8 cellular contexts compared by ENCODE assay signal in the genomic region with DNA sequence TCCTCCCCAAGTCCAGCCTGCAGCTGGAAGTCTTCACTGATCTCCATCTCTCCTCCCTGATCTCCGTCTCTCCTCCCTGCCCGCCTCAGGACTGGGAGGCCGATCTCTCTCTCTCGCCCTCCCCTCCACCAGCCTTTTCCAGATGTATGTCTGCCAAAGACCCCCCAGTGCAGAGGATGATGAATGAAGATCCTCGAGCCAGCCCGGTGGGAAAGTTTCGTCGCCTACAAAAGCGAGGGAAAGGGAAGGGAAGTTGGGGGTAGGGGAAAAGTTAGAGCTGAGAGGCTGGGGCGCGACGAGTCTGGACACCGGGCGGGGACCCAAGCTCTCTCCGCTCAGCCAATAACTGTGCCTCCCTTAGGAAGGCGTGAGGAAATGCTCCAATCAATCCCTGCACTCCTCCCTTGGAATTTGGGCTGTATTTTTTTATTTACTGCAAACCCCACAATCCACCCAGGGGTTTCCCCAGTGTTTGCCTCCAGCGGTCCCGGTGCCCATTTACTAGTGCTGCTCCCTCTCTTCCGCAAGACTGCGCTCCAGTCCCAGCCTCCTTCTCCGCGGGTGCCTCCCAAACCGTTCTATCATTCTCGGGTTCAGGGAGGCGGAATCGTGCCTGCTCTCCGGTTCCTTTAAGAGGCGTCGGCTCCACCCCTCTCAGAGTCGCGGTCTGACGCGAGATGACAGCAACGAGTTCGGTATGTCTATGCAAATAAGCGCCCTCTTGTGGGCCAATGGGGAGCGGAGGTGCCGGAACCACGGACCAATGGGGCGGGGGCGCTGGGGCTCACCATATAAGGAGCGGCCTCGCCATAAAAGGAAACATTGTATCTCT. TPM values are rescaled to one million over a fixed set of nuclear protein-coding genes. Genes with fewer than 3 reads are reported as not detected.
A peak's percentile ranks its signal among the peaks of the same experiment; 100 is the strongest.
DNase-seq lines count a peak whose midpoint lies in the region; ATAC-seq, FAIRE-seq and TF ChIP-seq lines count a peak whose summit lies in the region.

A gene (plus strand): TSS at position 818 of the 832 bp plus-strand sequence. CDS start 388 bp downstream, outside the sequence.

- peak; percentile 54 for ATAC-seq in GM18867 (IDR thresholded peaks at IDR 0.05; ENCODE audit: unreplicated experiment)
- ATAC-seq in HG03135 (IDR thresholded peaks at IDR 0.05; ENCODE audit: unreplicated experiment) = peak; percentile 57

- H3K36me3 ChIP-seq in A673 (ENCODE audit: insufficient read depth, low read length, poor library complexity, severe bottlenecking) = peaks cover 11% of the 10 kb centered on the region
- peaks cover 3% of the 10 kb centered on the region for H3K36me3 ChIP-seq in bronchial epithelial cell (ENCODE audit: control insufficient read depth, insufficient read depth, low read length)
- H3K36me3 ChIP-seq in small intestine (ENCODE audit: control insufficient read depth in 2 of 2, insufficient read depth in 2 of 2, low read length in 2 of 2) = peaks cover 0 to under 1% of the 10 kb centered on the region in 2 donors

- BruUV-seq in A673 (replicated peaks; lab: Mats Ljungman, UMichigan) = no TSS peak

- TF ChIP-seq CTCF in A673 (conservative IDR thresholded peaks at IDR 0.05; ENCODE audit: low read depth, low read length) (no peak), VCaP (conservative IDR thresholded peaks at IDR 0.05) (no peak), bronchial epithelial cell (IDR thresholded peaks at IDR 0.05; ENCODE audit: insufficient read depth, low read length, severe bottlenecking) (no peak)

- POLR2A ChIA-PET in A673 (lab: Charles Lee; ENCODE audit: low non-redundant PET) = interaction anchor here (0.5 to 0.9 kb wide), 2 partner anchors 9 to 241 kb away, joined by 3 read pairs; no protein-coding TSS in a partner anchor

- FAIRE-seq in bronchial epithelial cell (lab: Jason Lieb, UNC) (no peak), small intestine (lab: Jason Lieb, UNC) (no peak)

- H3K27me3 ChIP-seq in A673 (replicated peaks; ENCODE audit: insufficient read depth, low read depth, low read length, poor library complexity) = no peaks in the 10 kb centered on the region
- no peaks in the 10 kb centered on the region for H3K27me3 ChIP-seq in bronchial epithelial cell (ENCODE audit: control insufficient read depth, insufficient read depth, low read length)
- no peaks in the 10 kb centered on the region for H3K27me3 ChIP-seq in small intestine (ENCODE audit: control insufficient read depth in 2 of 2, insufficient read depth in 2 of 2, low read length in 2 of 2)

- peak; percentile 100 for DNase-seq in A673 (ENCODE audit: low spot score)
- peak; percentile 97 for DNase-seq in NCI-H2196 treated with DMSO at 0.1 percent for 48 hours (lab: John Stamatoyannopoulos, UW; ENCODE audit: unreplicated experiment)
- DNase-seq in bronchial epithelial cell (ENCODE audit: low read depth) = peak; percentile 97
- peak; percentile 86 for DNase-seq in iPS-NIHi11 (ENCODE audit: low spot score)
- peak; percentile 100 for DNase-seq in small intestine

- H3K9me3 ChIP-seq in A673 (ENCODE audit: low read depth, low read length, poor library complexity, severe bottlenecking) = no peaks in the 10 kb centered on the region
- no peaks in the 10 kb centered on the region for H3K9me3 ChIP-seq in small intestine (ENCODE audit: control insufficient read depth, low read depth)

- CTCF ChIA-PET in A673 (lab: Charles Lee) = interaction anchor here (1.2 kb wide), 1 partner anchor 27 kb away, joined by 3 read pairs; no protein-coding TSS in a partner anchor

- H3K4me1 ChIP-seq in A673 (ENCODE audit: insufficient read depth, low read length, poor library complexity, severe bottlenecking) = peaks cover 27% of the 10 kb centered on the region
- peaks cover 5 to 7% of the 10 kb centered on the region in 2 donors for H3K4me1 ChIP-seq in small intestine (ENCODE audit: control insufficient read depth in 2 of 2, insufficient read depth in 1 of 2, low read depth in 1 of 2, low read length in 1 of 2)

- intact Hi-C loops in A673 (cut with micrococcal nuclease; ENCODE audit: unreplicated experiment) = loop anchor here (5.0 kb wide), 1 partner anchor 197 kb away; a partner anchor contains a TSS

- H3K27ac ChIP-seq in A673 (ENCODE audit: low read depth, low read length, poor library complexity, severe bottlenecking) = peak within 1 kb of the TSS; percentile 94
- H3K27ac ChIP-seq in VCaP = peak within 1 kb of the TSS; percentile 92
- H3K27ac ChIP-seq in small intestine (ENCODE audit: low read depth in 1 of 2, low read length in 1 of 2) = peak within 1 kb of the TSS; percentile 83 to 95

- 0 to 2% (median 1%) methylated on average over 40 to 43 of the region's 43 CpGs for WGBS in small intestine, 3 donors

- H3K4me3 ChIP-seq in A673 (ENCODE audit: low read depth, low read length, poor library complexity, severe bottlenecking) (peak within 1 kb of the TSS; percentile 88), bronchial epithelial cell (ENCODE audit: low read depth, low read length) (peak within 1 kb of the TSS; percentile 86), small intestine (ENCODE audit: low read depth in 1 of 2, low read length in 2 of 2) (peak within 1 kb of the TSS; percentile 92 to 97)

RNA-seq across cellular contexts. Expression of the gene that starts here (rescaled TPM):
- 28.7 and 33.2 TPM in 2 replicates for total RNA-seq in A673 (2021)
- 10.8 and 20.1 TPM in 2 replicates for total RNA-seq in bronchial epithelial cell
- polyA plus RNA-seq in small intestine = 10 to 100 TPM in 2 of 3 donors, 1 to 10 TPM in 1; 8.9 to 24.0 (median 10.8) TPM

Comparison
In these comparisons a context has a peak if more than half of its experiments do, and no peak if none do; other contexts are left out.
1. Peak in every context shown above with its lines: DNase-seq, ATAC-seq, H3K4me3 ChIP-seq and H3K27ac ChIP-seq.